8 cellular contexts compared by ENCODE assay signal in genomic region chr12:56267443-56268071, GRCh38. TPM values are rescaled to one million over a fixed set of nuclear protein-coding genes. Genes with fewer than 3 reads are reported as not detected.
A peak's percentile ranks its signal among the peaks of the same experiment; 100 is the strongest.
DNase-seq lines count a peak whose midpoint lies in the region; ATAC-seq, FAIRE-seq and TF ChIP-seq lines count a peak whose summit lies in the region.

No MANE protein-coding gene starts in this region.

- TF ChIP-seq CTCF in cardiac fibroblast (IDR thresholded peaks at IDR 0.05; ENCODE audit: low read depth, low read length) (no peak), lower leg skin (IDR thresholded peaks at IDR 0.05) (no peak), transverse colon (IDR thresholded peaks at IDR 0.05) (no peak)

- H3K4me3 Mint-ChIP-seq in activated T-cell treated with anti-CD3 and anti-CD28 coated beads, Interleukin-2, amount 50 U/mL, for 4 hours, result peak overlapping the region; percentile 88
- peak overlapping the region; percentile 94 to 99 (median 96) for H3K4me3 Mint-ChIP-seq in IgD-negative memory B cell

- H3K4me3 ChIP-seq in cardiac fibroblast (replicated peaks in 1 of 2; ENCODE audit: low read depth in 2 of 2, low read length in 2 of 2), result peak overlapping the region; percentile 73
- H3K4me3 ChIP-seq in lower leg skin (ENCODE audit: low read depth, poor library complexity, severe bottlenecking), result peak overlapping the region; percentile 62
- peak overlapping the region; percentile 55 to 80 (median 58) for H3K4me3 ChIP-seq in transverse colon

- peaks cover 15% of the 10 kb centered on the region for H3K4me1 Mint-ChIP-seq in activated T-cell treated with anti-CD3 and anti-CD28 coated beads, Interleukin-2, amount 50 U/mL, for 4 hours (ENCODE audit: low read depth)
- peaks cover 8 to 16% (median 9%) of the 10 kb centered on the region in 3 donors for H3K4me1 Mint-ChIP-seq in IgD-negative memory B cell

- FAIRE-seq in GM12892 (lab: Jason Lieb, UNC), result no peak

- in situ Hi-C loops in transverse colon (cut with MboI; ENCODE audit: low pct_ligation_motif_present in 1 of 4, low pct_unique_long_range_greater_than_20kb in 1 of 4, low sequenced_read_pairs in 3 of 4), result no loop called here

- peak overlapping the region; percentile 92 to 96 (median 96) for H3K27ac ChIP-seq in transverse colon

- intact Hi-C loops in lower leg skin (cut with DNase I; ENCODE audit: low total_unique reads) (no loop called here), transverse colon (cut with DNase I; ENCODE audit: low total_unique reads) (no loop called here)

- peak in 1 of 2 donors; percentile 0 for ATAC-seq in activated T-cell treated with anti-CD3 and anti-CD28 coated beads, Interleukin-2, amount 50 U/mL, for 4 hours
- ATAC-seq in HG03469 (IDR thresholded peaks at IDR 0.05; ENCODE audit: unreplicated experiment), result no peak

- no peaks in the 10 kb centered on the region for H3K27me3 ChIP-seq in transverse colon

- 28 to 31% methylated on average over 21 of the region's 21 CpGs for WGBS in lower leg skin, 2 donors
- WGBS in transverse colon (ENCODE audit: low coverage in 1 of 2), 2 donors, result 22 to 50% methylated on average over 1 to 21 of the region's 21 CpGs

- no peak for TF ChIP-seq EP300 in transverse colon (IDR thresholded peaks at IDR 0.05; ENCODE audit: low read depth)

- H3K27me3 Mint-ChIP-seq in activated T-cell treated with anti-CD3 and anti-CD28 coated beads, Interleukin-2, amount 50 U/mL, for 4 hours (ENCODE audit: low read depth), result no peaks in the 10 kb centered on the region
- H3K27me3 Mint-ChIP-seq in IgD-negative memory B cell, result no peaks in the 10 kb centered on the region

- H3K36me3 ChIP-seq in transverse colon, result peaks cover 0 to 15% (median 7%) of the 10 kb centered on the region in 4 donors

- no peak for TF ChIP-seq POLR2A in lower leg skin (IDR thresholded peaks at IDR 0.05)
- no peak for TF ChIP-seq POLR2A in transverse colon (IDR thresholded peaks at IDR 0.05)
- no peak for TF ChIP-seq POLR2A in GM12892 (IDR thresholded peaks at IDR 0.05; ENCODE audit: low read depth, low read length)

- peaks cover 16% of the 10 kb centered on the region for H3K36me3 Mint-ChIP-seq in activated T-cell treated with anti-CD3 and anti-CD28 coated beads, Interleukin-2, amount 50 U/mL, for 4 hours (ENCODE audit: insufficient read depth)
- H3K36me3 Mint-ChIP-seq in IgD-negative memory B cell, result no peaks in the 10 kb centered on the region

- H3K4me1 ChIP-seq in transverse colon, result peaks cover 5 to 14% (median 12%) of the 10 kb centered on the region in 4 donors

- H3K9me3 Mint-ChIP-seq in activated T-cell treated with anti-CD3 and anti-CD28 coated beads, Interleukin-2, amount 50 U/mL, for 4 hours, result no peaks in the 10 kb centered on the region
- no peaks in the 10 kb centered on the region for H3K9me3 Mint-ChIP-seq in IgD-negative memory B cell

- no peak for DNase-seq in activated T-cell treated with anti-CD3 and anti-CD28 coated beads, Interleukin-2, amount 50 U/mL, for 4 hours
- no peak for DNase-seq in activated T-cell treated with anti-CD3 and anti-CD28 coated beads, Interleukin-2, amount 50 U/mL, for 1 hour
- DNase-seq in cardiac fibroblast (ENCODE audit: low read depth in 2 of 2), result peak in 1 of 2 donors; percentile 40
- no peak for DNase-seq in lower leg skin (ENCODE audit: low spot score in 2 of 2)
- no peak for DNase-seq in transverse colon
- no peak for DNase-seq in GM12892 (ENCODE audit: insufficient read length)

- H3K9me3 ChIP-seq in transverse colon, result no peaks in the 10 kb centered on the region

- peak overlapping the region; percentile 76 to 93 (median 80) for H3K27ac Mint-ChIP-seq in IgD-negative memory B cell

RNA-seq across cellular contexts. Expression of gene COQ10A, which starts 0.8 kb away (rescaled TPM):
- 10 to 100 TPM; 11.1 to 13.7 (median 11.5) TPM for total RNA-seq in activated T-cell treated with anti-CD3 and anti-CD28 coated beads, Interleukin-2, amount 50 U/mL, for 4 hours
- polyA plus RNA-seq in IgD-negative memory B cell, result 15.1 TPM
- 10 to 100 TPM in 1 of 4 donors, 1 to 10 TPM in 3; 2.8 to 11.0 (median 5.8) TPM for total RNA-seq in lower leg skin
- 10 to 100 TPM in 3 of 4 donors, 1 to 10 TPM in 1; 6.7 to 51.5 (median 27.9) TPM for total RNA-seq in transverse colon
- polyA plus RNA-seq in GM12892 (2012; ENCODE audit: missing spikeins), result 7.8 TPM

RNA-seq across cellular contexts. Expression of gene ANKRD52, which starts 9.4 kb away (rescaled TPM):
- total RNA-seq in activated T-cell treated with anti-CD3 and anti-CD28 coated beads, Interleukin-2, amount 50 U/mL, for 4 hours, result 10 to 100 TPM; 60.8 to 70.3 (median 67.5) TPM
- 19.6 TPM for polyA plus RNA-seq in IgD-negative memory B cell
- total RNA-seq in lower leg skin, result 10 to 100 TPM; 15.6 to 22.3 (median 18.7) TPM
- total RNA-seq in transverse colon, result 100 to 1,000 TPM in 1 of 4 donors, 10 to 100 TPM in 3; 28.4 to 120 (median 40.0) TPM
- polyA plus RNA-seq in GM12892 (2012; ENCODE audit: missing spikeins), result 12.3 TPM

RNA-seq across cellular contexts. Expression of gene CS, which starts 32.6 kb away (rescaled TPM):
- 100 to 1,000 TPM; 344 to 373 (median 354) TPM for total RNA-seq in activated T-cell treated with anti-CD3 and anti-CD28 coated beads, Interleukin-2, amount 50 U/mL, for 4 hours
- 79.3 TPM for polyA plus RNA-seq in IgD-negative memory B cell
- 100 to 1,000 TPM; 118 to 156 (median 150) TPM for total RNA-seq in lower leg skin
- total RNA-seq in transverse colon, result 100 to 1,000 TPM in 3 of 4 donors, 10 to 100 TPM in 1; 92.4 to 297 (median 213) TPM
- 107 TPM for polyA plus RNA-seq in GM12892 (2012; ENCODE audit: missing spikeins)

RNA-seq across cellular contexts. Expression of gene SLC39A5, which starts 37.7 kb away (rescaled TPM):
- total RNA-seq in activated T-cell treated with anti-CD3 and anti-CD28 coated beads, Interleukin-2, amount 50 U/mL, for 4 hours, result under 1 TPM; 0.53 to 0.84 (median 0.79) TPM
- polyA plus RNA-seq in IgD-negative memory B cell, result not detected
- total RNA-seq in lower leg skin (not detected), transverse colon (100 to 1,000 TPM; 225 to 325 (median 283) TPM)
- polyA plus RNA-seq in GM12892 (2012; ENCODE audit: missing spikeins), result not detected

RNA-seq across cellular contexts. Expression of gene NABP2, which starts 43.4 kb away (rescaled TPM):
- total RNA-seq in activated T-cell treated with anti-CD3 and anti-CD28 coated beads, Interleukin-2, amount 50 U/mL, for 4 hours, result 100 to 1,000 TPM in 1 of 3 donors, 10 to 100 TPM in 2; 92.7 to 103 (median 98.9) TPM
- polyA plus RNA-seq in IgD-negative memory B cell, result 6.5 TPM
- total RNA-seq in lower leg skin, result 10 to 100 TPM in 3 of 4 donors, 1 to 10 TPM in 1; 9.9 to 23.1 (median 17.9) TPM
- 10 to 100 TPM in 3 of 4 donors, 1 to 10 TPM in 1; 4.9 to 26.8 (median 15.5) TPM for total RNA-seq in transverse colon
- 47.0 TPM for polyA plus RNA-seq in GM12892 (2012; ENCODE audit: missing spikeins)
